ENCODE assay signal across 18 cellular contexts in the genomic region with DNA sequence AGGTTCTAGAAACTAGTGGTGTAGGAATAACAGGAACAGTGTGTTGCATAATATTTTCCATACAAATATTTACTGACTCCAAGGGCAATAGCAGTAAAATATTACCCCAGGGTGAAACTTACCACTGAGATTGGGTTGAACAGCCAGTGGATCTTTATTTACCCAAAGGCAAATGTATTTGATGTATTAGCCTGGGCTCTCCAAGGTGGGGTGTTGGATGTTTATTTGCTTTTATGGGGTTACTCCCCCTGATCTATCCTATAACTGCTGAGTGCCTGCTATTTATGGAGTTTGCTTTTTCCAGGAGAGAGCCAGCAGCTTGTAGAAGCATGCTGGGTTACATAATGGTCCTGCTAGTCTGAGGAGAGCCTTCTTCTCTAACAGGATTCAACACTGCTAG.
DNase-seq lines count a peak whose midpoint lies in the region; ATAC-seq and TF ChIP-seq lines count a peak whose summit lies in the region.
"Had no signal": no experiment of that assay in that cellular context is flagged by ENCODE, and none has a peak within 500 bp of the region (broad histone marks: within the 10 kb centered on the region; RNA-seq: fewer than 3 reads in every experiment).

No MANE protein-coding gene starts in this region.

- no peaks in the 10 kb centered on the region for H3K27me3 ChIP-seq in hepatocyte
- no peaks in the 10 kb centered on the region for H3K27me3 ChIP-seq in sigmoid colon
- H3K27me3 ChIP-seq: spleen had no signal

- no peak overlapping the region for H3K4me2 ChIP-seq in hepatocyte

- H3K27ac ChIP-seq in VCaP, result peak overlapping the region; percentile 88
- H3K27ac ChIP-seq in hepatocyte, result peak overlapping the region; percentile 43
- peak overlapping the region; percentile 11 to 77 (median 74) for H3K27ac ChIP-seq in sigmoid colon
- H3K27ac ChIP-seq: SK-N-MC, spleen had no signal

- H3K4me3 ChIP-seq in hepatocyte (no peak overlapping the region), sigmoid colon (no peak overlapping the region)
- H3K4me3 ChIP-seq: SK-N-MC, spleen had no signal

- H3K9me2 ChIP-seq in hepatocyte (replicated peaks; ENCODE audit: insufficient read depth), result no peaks in the 10 kb centered on the region

- no peaks in the 10 kb centered on the region for H3K9me3 ChIP-seq in hepatocyte (ENCODE audit: low read depth)
- peaks cover 0 to 3% (median 0%) of the 10 kb centered on the region in 4 donors for H3K9me3 ChIP-seq in sigmoid colon

- no peak for TF ChIP-seq POLR2A in sigmoid colon (IDR thresholded peaks at IDR 0.05)

- H2AFZ ChIP-seq in hepatocyte, result no peak overlapping the region

- H3K36me3 ChIP-seq in hepatocyte (replicated peaks; ENCODE audit: insufficient read depth, low read depth) (no peaks in the 10 kb centered on the region), sigmoid colon (no peaks in the 10 kb centered on the region)
- H3K36me3 ChIP-seq: spleen had no signal

- DNase-seq in G401 (ENCODE audit: low spot score), result peak; percentile 2
- peak; percentile 63 for DNase-seq in hepatocyte (ENCODE audit: low spot score)
- peak; percentile 77 for DNase-seq in sigmoid colon
- DNase-seq in effector CD4-positive, alpha-beta T cell, result no peak
- DNase-seq: activated CD4-positive, alpha-beta T cell treated with anti-CD3 and anti-CD28 coated beads, Interleukin-2, amount 50 U/mL, for 48 hours; activated naive CD8-positive, alpha-beta T cell treated with anti-CD3 and anti-CD28 coated beads, Interleukin-2, amount 10 ng/mL, durations not matched to agents 7 days and 5 days; activated T-cell treated with anti-CD3 and anti-CD28 coated beads, Interleukin-2, amount 50 U/mL, for 4 hours; COR-L47; foreskin melanocyte; NCI-H1048; NCI-H2171 treated with DMSO at 0.1 percent for 48 hours; spleen had no signal

- TF ChIP-seq CTCF in VCaP (conservative IDR thresholded peaks at IDR 0.05) (no peak), hepatocyte (IDR thresholded peaks at IDR 0.05; ENCODE audit: poor library complexity) (no peak), sigmoid colon (IDR thresholded peaks at IDR 0.05) (no peak)

- no peak for ATAC-seq in HG03342 (IDR thresholded peaks at IDR 0.05; ENCODE audit: unreplicated experiment)
- ATAC-seq in HG02798 (IDR thresholded peaks at IDR 0.05; ENCODE audit: poor library complexity, unreplicated experiment), result no peak
- no peak for ATAC-seq in HG03439 (IDR thresholded peaks at IDR 0.05; ENCODE audit: unreplicated experiment)
- ATAC-seq: activated T-cell treated with anti-CD3 and anti-CD28 coated beads, Interleukin-2, amount 50 U/mL, for 4 hours; stimulated activated memory B cell treated with anti-CD40 and anti-IgM and Interleukin-4, amounts not matched to agents 10 μg/mL and 1 μg/mL and 100 μg/mL, for 72 hours had no signal

- in situ Hi-C loops in G401 (cut with HindIII; ENCODE audit: low sequenced_read_pairs), result no loop called here

- H3K4me1 ChIP-seq in hepatocyte (ENCODE audit: insufficient read depth) (peaks cover 22% of the 10 kb centered on the region), sigmoid colon (peaks cover 0 to 28% (median 26%) of the 10 kb centered on the region in 4 donors)
- H3K4me1 ChIP-seq: spleen had no signal

- no peaks in the 10 kb centered on the region for H3K79me2 ChIP-seq in hepatocyte

- intact Hi-C loops in sigmoid colon (cut with DNase I), result loop anchor here (5.0 kb wide), 1 partner anchor 84 kb away; no protein-coding TSS in a partner anchor

- H4K20me1 ChIP-seq in hepatocyte (ENCODE audit: insufficient read depth, poor library complexity, severe bottlenecking), result no peaks in the 10 kb centered on the region

- peak in 3 of 4 donors; percentile 56 to 90 (median 66) for TF ChIP-seq EP300 in sigmoid colon (IDR thresholded peaks at IDR 0.05)
